In genomic region chr13:114132419-114133121, GRCh38 we compare ENCODE assay signal across 8 cellular contexts. TPM values are rescaled to one million over a fixed set of nuclear protein-coding genes. Genes with fewer than 3 reads are reported as not detected.
A peak's percentile ranks its signal among the peaks of the same experiment; 100 is the strongest.
DNase-seq lines count a peak whose midpoint lies in the region; ATAC-seq, FAIRE-seq and TF ChIP-seq lines count a peak whose summit lies in the region.

A gene with protein sequence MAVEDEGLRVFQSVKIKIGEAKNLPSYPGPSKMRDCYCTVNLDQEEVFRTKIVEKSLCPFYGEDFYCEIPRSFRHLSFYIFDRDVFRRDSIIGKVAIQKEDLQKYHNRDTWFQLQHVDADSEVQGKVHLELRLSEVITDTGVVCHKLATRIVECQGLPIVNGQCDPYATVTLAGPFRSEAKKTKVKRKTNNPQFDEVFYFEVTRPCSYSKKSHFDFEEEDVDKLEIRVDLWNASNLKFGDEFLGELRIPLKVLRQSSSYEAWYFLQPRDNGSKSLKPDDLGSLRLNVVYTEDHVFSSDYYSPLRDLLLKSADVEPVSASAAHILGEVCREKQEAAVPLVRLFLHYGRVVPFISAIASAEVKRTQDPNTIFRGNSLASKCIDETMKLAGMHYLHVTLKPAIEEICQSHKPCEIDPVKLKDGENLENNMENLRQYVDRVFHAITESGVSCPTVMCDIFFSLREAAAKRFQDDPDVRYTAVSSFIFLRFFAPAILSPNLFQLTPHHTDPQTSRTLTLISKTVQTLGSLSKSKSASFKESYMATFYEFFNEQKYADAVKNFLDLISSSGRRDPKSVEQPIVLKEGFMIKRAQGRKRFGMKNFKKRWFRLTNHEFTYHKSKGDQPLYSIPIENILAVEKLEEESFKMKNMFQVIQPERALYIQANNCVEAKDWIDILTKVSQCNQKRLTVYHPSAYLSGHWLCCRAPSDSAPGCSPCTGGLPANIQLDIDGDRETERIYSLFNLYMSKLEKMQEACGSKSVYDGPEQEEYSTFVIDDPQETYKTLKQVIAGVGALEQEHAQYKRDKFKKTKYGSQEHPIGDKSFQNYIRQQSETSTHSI (minus strand): TSS chr13:114132623. CDS start chr13:114132489, 134 bp downstream.

- H3K4me3 Mint-ChIP-seq in activated B cell treated with CpG ODN at 0.5 μM for 24 hours: peak within 1 kb of the TSS; percentile 93

- H3K4me1 Mint-ChIP-seq in activated B cell treated with CpG ODN at 0.5 μM for 24 hours: peaks cover 56% of the 10 kb centered on the region

- TF ChIP-seq CTCF in activated B cell treated with CpG ODN at 0.5 μM for 24 hours (IDR thresholded peaks at IDR 0.05): no peak
- TF ChIP-seq CTCF in colonic mucosa (IDR thresholded peaks at IDR 0.05): no peak
- TF ChIP-seq CTCF in kidney (IDR thresholded peaks at IDR 0.05; ENCODE audit: borderline replicate concordance, extremely low read depth, insufficient read depth): no peak
- TF ChIP-seq CTCF in smooth muscle cell (IDR thresholded peaks at IDR 0.05; ENCODE audit: borderline replicate concordance, insufficient read depth, poor library complexity, severe bottlenecking): no peak

- intact Hi-C loops in activated B cell treated with CpG ODN at 0.5 μM for 24 hours (cut with micrococcal nuclease) (loop anchor here (1.0 to 5.0 kb wide), 3 partner anchors 8 to 835 kb away; partner anchors contain the start of gene LAMP1), colonic mucosa (cut with DNase I) (no loop called here), kidney (cut with DNase I) (no loop called here)

- FAIRE-seq in kidney (lab: Jason Lieb, UNC): no peak

- WGBS in smooth muscle cell (ENCODE audit: low lambda C conversion rate): 2% methylated on average over 56 of the region's 81 CpGs

- H3K9me3 ChIP-seq in colonic mucosa (no peaks in the 10 kb centered on the region), kidney (ENCODE audit: control insufficient read depth in 1 of 2, low read length in 2 of 2) (no peaks in the 10 kb centered on the region), smooth muscle cell (replicated peaks; ENCODE audit: low read depth) (no peaks in the 10 kb centered on the region)

- peaks cover 40% of the 10 kb centered on the region for H4K20me1 ChIP-seq in smooth muscle cell (ENCODE audit: low read depth)

- H3F3A ChIP-seq in smooth muscle cell (ENCODE audit: low read depth): no peaks in the 10 kb centered on the region

- H3K27ac Mint-ChIP-seq in activated B cell treated with CpG ODN at 0.5 μM for 24 hours: peak within 1 kb of the TSS; percentile 76

- H2AFZ ChIP-seq in smooth muscle cell (ENCODE audit: low read depth): no peak within 1 kb of the TSS

- H3K9ac ChIP-seq in colonic mucosa (ENCODE audit: low read depth in 2 of 2, low read length in 2 of 2) (peak within 1 kb of the TSS; percentile 69 to 76), kidney (ENCODE audit: low read length in 2 of 2) (peak within 1 kb of the TSS; percentile 32 to 61), smooth muscle cell (ENCODE audit: low read depth) (peak within 1 kb of the TSS; percentile 96)

- peaks cover 32% of the 10 kb centered on the region for H3K79me2 ChIP-seq in smooth muscle cell (ENCODE audit: low read depth)

- POLR2A ChIA-PET in activated B cell treated with CpG ODN at 0.5 μM for 24 hours (lab: Charles Lee): interaction anchor here (0.6 to 4.0 kb wide), 3 partner anchors 8 to 56 kb away, joined by 4 to 15 read pairs (median 4); no protein-coding TSS in a partner anchor

- ATAC-seq in HG02678 (IDR thresholded peaks at IDR 0.05; ENCODE audit: unreplicated experiment) (peak; percentile 65), activated B cell treated with CpG ODN at 0.5 μM for 24 hours (ENCODE audit: low read depth) (peak; percentile 67)

- H3K27ac ChIP-seq in colonic mucosa: peak within 1 kb of the TSS; percentile 76
- peak within 1 kb of the TSS; percentile 68 to 83 for H3K27ac ChIP-seq in kidney (ENCODE audit: low read depth in 2 of 2, low read length in 2 of 2)
- peak within 1 kb of the TSS; percentile 99 for H3K27ac ChIP-seq in smooth muscle cell (ENCODE audit: low read depth)

- H3K27me3 Mint-ChIP-seq in activated B cell treated with CpG ODN at 0.5 μM for 24 hours: no peaks in the 10 kb centered on the region

- H3K27me3 ChIP-seq in colonic mucosa (no peaks in the 10 kb centered on the region), smooth muscle cell (ENCODE audit: low read depth) (no peaks in the 10 kb centered on the region)

- H3K36me3 ChIP-seq in colonic mucosa (no peaks in the 10 kb centered on the region), kidney (ENCODE audit: control insufficient read depth in 1 of 2, insufficient read depth in 2 of 2, low read length in 2 of 2) (no peaks in the 10 kb centered on the region), smooth muscle cell (ENCODE audit: low read depth) (no peaks in the 10 kb centered on the region)

- peaks cover 7% of the 10 kb centered on the region for H3K36me3 Mint-ChIP-seq in activated B cell treated with CpG ODN at 0.5 μM for 24 hours (ENCODE audit: low read depth)

- CTCF ChIA-PET in activated B cell treated with CpG ODN at 0.5 μM for 24 hours (lab: Charles Lee): no interaction called here

- H3K4me2 ChIP-seq in smooth muscle cell: peak within 1 kb of the TSS; percentile 89

- no peaks in the 10 kb centered on the region for H3K9me3 Mint-ChIP-seq in activated B cell treated with CpG ODN at 0.5 μM for 24 hours

- DNase-seq in SHP77 (lab: John Stamatoyannopoulos, UW) (peak; percentile 38 to 54), SHP77 treated with DMSO at 0.1 percent for 48 hours (lab: John Stamatoyannopoulos, UW) (no peak), NCI-H1105 (lab: John Stamatoyannopoulos, UW) (peak; percentile 74), activated B cell treated with CpG ODN at 0.5 μM for 24 hours (peak; percentile 73), colonic mucosa (peak; percentile 78), kidney (peak; percentile 94), smooth muscle cell (lab: John Stamatoyannopoulos, UW; ENCODE audit: unreplicated experiment) (peak; percentile 44)

- H3K4me1 ChIP-seq in colonic mucosa: peaks cover 7% of the 10 kb centered on the region
- peaks cover 34 to 45% of the 10 kb centered on the region in 2 donors for H3K4me1 ChIP-seq in kidney (ENCODE audit: control insufficient read depth in 1 of 2, insufficient read depth in 1 of 2, low read depth in 1 of 2, low read length in 2 of 2)
- H3K4me1 ChIP-seq in smooth muscle cell (ENCODE audit: low read depth): peaks cover 40% of the 10 kb centered on the region

- peak within 1 kb of the TSS; percentile 77 for H3K4me3 ChIP-seq in colonic mucosa
- H3K4me3 ChIP-seq in kidney (ENCODE audit: low read length in 2 of 2): peak within 1 kb of the TSS; percentile 64 to 76
- peak within 1 kb of the TSS; percentile 89 for H3K4me3 ChIP-seq in smooth muscle cell

RNA-seq across cellular contexts. Expression of the gene that starts here (rescaled TPM):
- total RNA-seq in activated B cell treated with CpG ODN at 0.5 μM for 24 hours (17.5 and 20.4 TPM in 2 replicates), colonic mucosa (1 to 10 TPM; 4.4 to 7.2 TPM), kidney (28.8 TPM), smooth muscle cell (21.3 and 23.4 TPM in 2 replicates)
- polyA plus RNA-seq in kidney (ENCODE audit: insufficient read depth, low read depth, low replicate concordance) (4.2 TPM), smooth muscle cell (24.4 and 26.8 TPM in 2 replicates)
